Comparison of ENCODE assay signal across 1 cellular context in the genomic region with DNA sequence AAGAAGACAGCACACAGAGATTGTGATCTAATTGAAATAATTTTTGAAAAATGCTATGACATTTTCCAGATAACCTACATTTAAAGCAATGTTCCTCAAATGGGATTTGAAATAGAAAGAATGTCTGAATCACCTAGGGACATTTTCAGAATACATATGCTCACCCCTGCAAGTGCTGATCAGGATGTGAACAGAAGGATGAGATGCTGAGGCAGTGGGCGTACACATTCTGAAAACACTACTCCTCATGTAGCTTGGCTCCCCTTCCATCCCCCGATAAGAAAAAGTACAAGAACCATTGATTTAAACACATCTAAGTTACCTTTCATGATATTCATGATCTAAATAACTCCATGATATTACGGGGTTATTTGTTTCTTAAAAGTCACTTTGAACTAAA.
TF ChIP-seq lines count a peak whose summit lies in the region.

No MANE protein-coding gene starts in this region.

TF ChIP-seq in IMR-90, 13 proteins besides CTCF, POLR2A, EP300 and RAD21:
- TF ChIP-seq MXI1 (IDR thresholded peaks at IDR 0.05; ENCODE audit: borderline replicate concordance, low read depth, low read length) (no peak), MAFK (IDR thresholded peaks at IDR 0.05; ENCODE audit: low read depth, low read length) (no peak), CEBPB (IDR thresholded peaks at IDR 0.05; ENCODE audit: low read depth, low read length) (no peak), RCOR1 (IDR thresholded peaks at IDR 0.05; ENCODE audit: insufficient replicate concordance, low read length) (no peak), MAZ (IDR thresholded peaks at IDR 0.05; ENCODE audit: borderline replicate concordance, low read depth, low read length) (no peak), BHLHE40 (IDR thresholded peaks at IDR 0.05; ENCODE audit: low read depth, low read length) (no peak), RFX5 (IDR thresholded peaks at IDR 0.05; ENCODE audit: low read depth, low read length) (no peak), FOS (IDR thresholded peaks at IDR 0.05; ENCODE audit: low read depth, low read length) (no peak), NFE2L2 (IDR thresholded peaks at IDR 0.05; ENCODE audit: low read depth, low read length) (no peak), CHD1 (IDR thresholded peaks at IDR 0.05; ENCODE audit: low read depth, low read length) (no peak), SMC3 (IDR thresholded peaks at IDR 0.05; ENCODE audit: low read depth, low read length) (no peak)
- TF ChIP-seq, protein P1, sequence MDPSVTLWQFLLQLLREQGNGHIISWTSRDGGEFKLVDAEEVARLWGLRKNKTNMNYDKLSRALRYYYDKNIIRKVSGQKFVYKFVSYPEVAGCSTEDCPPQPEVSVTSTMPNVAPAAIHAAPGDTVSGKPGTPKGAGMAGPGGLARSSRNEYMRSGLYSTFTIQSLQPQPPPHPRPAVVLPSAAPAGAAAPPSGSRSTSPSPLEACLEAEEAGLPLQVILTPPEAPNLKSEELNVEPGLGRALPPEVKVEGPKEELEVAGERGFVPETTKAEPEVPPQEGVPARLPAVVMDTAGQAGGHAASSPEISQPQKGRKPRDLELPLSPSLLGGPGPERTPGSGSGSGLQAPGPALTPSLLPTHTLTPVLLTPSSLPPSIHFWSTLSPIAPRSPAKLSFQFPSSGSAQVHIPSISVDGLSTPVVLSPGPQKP (IDR thresholded peaks at IDR 0.05; ENCODE audit: borderline replicate concordance, low read depth, low read length) = no peak
- TF ChIP-seq, protein P2, sequence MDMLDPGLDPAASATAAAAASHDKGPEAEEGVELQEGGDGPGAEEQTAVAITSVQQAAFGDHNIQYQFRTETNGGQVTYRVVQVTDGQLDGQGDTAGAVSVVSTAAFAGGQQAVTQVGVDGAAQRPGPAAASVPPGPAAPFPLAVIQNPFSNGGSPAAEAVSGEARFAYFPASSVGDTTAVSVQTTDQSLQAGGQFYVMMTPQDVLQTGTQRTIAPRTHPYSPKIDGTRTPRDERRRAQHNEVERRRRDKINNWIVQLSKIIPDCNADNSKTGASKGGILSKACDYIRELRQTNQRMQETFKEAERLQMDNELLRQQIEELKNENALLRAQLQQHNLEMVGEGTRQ (IDR thresholded peaks at IDR 0.05; ENCODE audit: low read depth, low read length) = no peak
